Comparison of ENCODE assay signal across 8 cellular contexts in the genomic region with DNA sequence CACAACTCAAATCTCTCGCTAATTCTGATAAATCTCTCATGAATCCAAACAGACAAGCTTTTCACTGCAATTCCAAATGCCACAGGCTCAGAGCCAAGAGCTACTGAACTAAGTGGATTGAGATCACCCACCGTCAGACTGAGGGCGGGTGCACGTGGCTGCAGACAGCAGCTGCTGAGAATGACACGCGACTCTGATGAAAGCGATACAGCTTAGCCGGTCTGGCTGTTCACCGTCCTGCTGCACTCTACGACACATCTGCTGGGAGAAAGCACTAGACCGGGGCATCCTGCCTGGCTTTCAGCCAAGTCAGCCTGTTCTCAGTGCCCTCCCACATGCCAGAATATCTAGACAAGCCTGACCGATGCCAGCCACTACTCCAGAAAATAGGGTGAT. TPM values are rescaled to one million over a fixed set of nuclear protein-coding genes. Genes with fewer than 3 reads are reported as not detected.
DNase-seq lines count a peak whose midpoint lies in the region; ATAC-seq and TF ChIP-seq lines count a peak whose summit lies in the region.

No MANE protein-coding gene starts in this region.

- H3K27ac Mint-ChIP-seq in activated T-helper 2 cell treated with anti-CD3 and anti-CD28 coated beads, Interferon-gamma antibody, Interleukin-2, Interleukin-4, amounts not matched to agents 10 μg/mL and 5 μg/mL and 100 μg/mL, durations not matched to agents 14 hours and 24 hours and 36 hours: no peak overlapping the region

- H3K9me3 Mint-ChIP-seq in activated T-helper 2 cell treated with anti-CD3 and anti-CD28 coated beads, Interferon-gamma antibody, Interleukin-2, Interleukin-4, amounts not matched to agents 10 μg/mL and 5 μg/mL and 100 μg/mL, durations not matched to agents 14 hours and 24 hours and 36 hours: no peaks in the 10 kb centered on the region

- TF ChIP-seq CTCF in fibroblast of the aortic adventitia (IDR thresholded peaks at IDR 0.05; ENCODE audit: insufficient read depth, low read length): no peak

- in situ Hi-C loops in G401 (cut with HindIII; ENCODE audit: low sequenced_read_pairs): no loop called here

- peak; percentile 77 for DNase-seq in G401 (ENCODE audit: low spot score)
- DNase-seq in SHP77 (lab: John Stamatoyannopoulos, UW): peak; percentile 99
- DNase-seq in fibroblast of the aortic adventitia (ENCODE audit: low read depth): peak; percentile 2
- peak; percentile 63 for DNase-seq in pulmonary artery endothelial cell (ENCODE audit: low read depth, low spot score)
- DNase-seq in activated T-helper 2 cell treated with anti-CD3 and anti-CD28 coated beads, Interferon-gamma antibody, Interleukin-2, Interleukin-4, amounts not matched to agents 10 μg/mL and 5 μg/mL and 100 μg/mL, durations not matched to agents 14 hours and 24 hours and 36 hours (ENCODE audit: low spot score): no peak
- DNase-seq in AML-193 (lab: John Stamatoyannopoulos, UW): no peak

- H3K4me1 Mint-ChIP-seq in activated T-helper 2 cell treated with anti-CD3 and anti-CD28 coated beads, Interferon-gamma antibody, Interleukin-2, Interleukin-4, amounts not matched to agents 10 μg/mL and 5 μg/mL and 100 μg/mL, durations not matched to agents 14 hours and 24 hours and 36 hours (ENCODE audit: low read depth): peaks cover 3% of the 10 kb centered on the region

- H3K4me3 Mint-ChIP-seq in activated T-helper 2 cell treated with anti-CD3 and anti-CD28 coated beads, Interferon-gamma antibody, Interleukin-2, Interleukin-4, amounts not matched to agents 10 μg/mL and 5 μg/mL and 100 μg/mL, durations not matched to agents 14 hours and 24 hours and 36 hours (ENCODE audit: low read depth): no peak overlapping the region

- no peaks in the 10 kb centered on the region for H3K27me3 Mint-ChIP-seq in activated T-helper 2 cell treated with anti-CD3 and anti-CD28 coated beads, Interferon-gamma antibody, Interleukin-2, Interleukin-4, amounts not matched to agents 10 μg/mL and 5 μg/mL and 100 μg/mL, durations not matched to agents 14 hours and 24 hours and 36 hours (ENCODE audit: low read depth)

- H3K4me3 ChIP-seq in fibroblast of the aortic adventitia (ENCODE audit: low read depth, low read length): no peak overlapping the region

- ATAC-seq in HG03460 (IDR thresholded peaks at IDR 0.05; ENCODE audit: unreplicated experiment) (peak; percentile 55), HG02970 (IDR thresholded peaks at IDR 0.05; ENCODE audit: low FRiP score, unreplicated experiment) (no peak)

- intact Hi-C loops in activated T-helper 2 cell treated with anti-CD3 and anti-CD28 coated beads, Interferon-gamma antibody, Interleukin-2, Interleukin-4, amounts not matched to agents 10 μg/mL and 5 μg/mL and 100 μg/mL, durations not matched to agents 14 hours and 24 hours and 36 hours (cut with micrococcal nuclease): no loop called here

- peaks cover 48% of the 10 kb centered on the region for H3K36me3 Mint-ChIP-seq in activated T-helper 2 cell treated with anti-CD3 and anti-CD28 coated beads, Interferon-gamma antibody, Interleukin-2, Interleukin-4, amounts not matched to agents 10 μg/mL and 5 μg/mL and 100 μg/mL, durations not matched to agents 14 hours and 24 hours and 36 hours (ENCODE audit: low read depth)

RNA-seq across cellular contexts. Expression of gene KLHDC4, which starts 42.6 kb away (rescaled TPM):
- 41.2 and 42.5 TPM in 2 replicates for total RNA-seq in G401 (2014; rRNA removed; shearing (Covaris generic))
- total RNA-seq in fibroblast of the aortic adventitia (ENCODE audit: low replicate concordance): 21.6 and 29.2 TPM in 2 replicates
- 34.0 and 34.4 TPM in 2 replicates for total RNA-seq in pulmonary artery endothelial cell
- total RNA-seq in activated T-helper 2 cell treated with anti-CD3 and anti-CD28 coated beads, Interferon-gamma antibody, Interleukin-2, Interleukin-4, amounts not matched to agents 10 μg/mL and 5 μg/mL and 100 μg/mL, durations not matched to agents 14 hours and 24 hours and 36 hours: 68.5 and 73.1 TPM in 2 replicates

Comparison
In these comparisons a context has a peak if more than half of its experiments do, and no peak if none do; other contexts are left out.
1. DNase-seq: peak in G401 (single experiment), SHP77 (2 of 2), fibroblast of the aortic adventitia (single experiment) and pulmonary artery endothelial cell (single experiment); none in activated T-helper 2 cell treated with anti-CD3 and anti-CD28 coated beads, Interferon-gamma antibody, Interleukin-2, Interleukin-4, amounts not matched to agents 10 μg/mL and 5 μg/mL and 100 μg/mL, durations not matched to agents 14 hours and 24 hours and 36 hours (single experiment) and AML-193 (0 of 2).